28 cellular contexts compared by ENCODE assay signal in genomic region chr22:43279867-43280519, GRCh38.
"Had no signal": no experiment of that assay in that cellular context is flagged by ENCODE, and none has a peak within 500 bp of the region (broad histone marks: within the 10 kb centered on the region; RNA-seq: fewer than 3 reads in every experiment).

No MANE protein-coding gene starts in this region.

- H3K9me3 ChIP-seq: ascending aorta, body of pancreas, Peyer's patch, SJCRH30, SK-N-SH had no signal

- H3K27ac ChIP-seq: ascending aorta, body of pancreas, KMS-11, Peyer's patch, RWPE1, SJCRH30 had no signal

- H3K36me3 ChIP-seq: ascending aorta, Peyer's patch, SJCRH30 had no signal

- H3K27me3 ChIP-seq: ascending aorta, body of pancreas, Peyer's patch, SJCRH30 had no signal

- DNase-seq: activated CD4-positive, alpha-beta T cell treated with anti-CD3 and anti-CD28 coated beads for 48 hours; activated CD4-positive, alpha-beta T cell treated with anti-CD3 and anti-CD28 coated beads, Interleukin-2, amount 50 U/mL, for 4 hours; activated CD4-positive, CD25-positive, alpha-beta regulatory T cell treated with anti-CD3 and anti-CD28 coated beads, Interleukin-2, amount 50 U/mL, for 72 hours; activated CD8-positive, alpha-beta memory T cell treated with anti-CD3 and anti-CD28 coated beads, Interleukin-2, amount 10 ng/mL, durations not matched to agents 7 days and 5 days; activated CD8-positive, alpha-beta T cell treated with anti-CD3 and anti-CD28 coated beads, Interleukin-2, amount 10 ng/mL, durations not matched to agents 7 days and 5 days; activated effector memory CD4-positive, alpha-beta T cell treated with Interleukin-2 at 50 U/mL for 16 hours; activated naive CD4-positive, alpha-beta T cell treated with Interleukin-2 at 50 U/mL for 16 hours; activated naive CD8-positive, alpha-beta T cell treated with anti-CD3 and anti-CD28 coated beads, Interleukin-2, amount 50 U/mL, for 24 hours; activated T-cell treated with anti-CD3 and anti-CD28 coated beads, Interleukin-2, amount 50 U/mL, for 24 hours; amniotic stem cell; body of pancreas; NCI-H1092 treated with DMSO at 0.1 percent for 48 hours; NCI-H1417 treated with DMSO at 0.1 percent for 48 hours; NCI-H1694; NCI-H2029; NCI-H510A treated with DMSO at 0.1 percent for 48 hours; NCI-H69; Peyer's patch; Right ventricle myocardium superior; SJCRH30; SK-N-SH; T-helper 1 cell had no signal

- H3K27ac Mint-ChIP-seq: activated CD8-positive, alpha-beta memory T cell treated with anti-CD3 and anti-CD28 coated beads, Interleukin-2, amount 10 ng/mL, durations not matched to agents 7 days and 5 days; activated CD8-positive, alpha-beta T cell treated with anti-CD3 and anti-CD28 coated beads, Interleukin-2, amount 10 ng/mL, durations not matched to agents 7 days and 5 days; activated naive CD4-positive, alpha-beta T cell treated with anti-CD3 and anti-CD28 coated beads, Interleukin-2, amount 50 U/mL, for 72 hours; activated naive CD8-positive, alpha-beta T cell treated with anti-CD3 and anti-CD28 coated beads, Interleukin-2, amount 50 U/mL, for 24 hours; activated T-cell treated with anti-CD3 and anti-CD28 coated beads, Interleukin-2, amount 50 U/mL, for 24 hours; activated T-helper 1 cell treated with anti-CD3 and anti-CD28 coated beads, Interleukin-12 subunit alpha, Interleukin-12 subunit beta, Interleukin-2, Interleukin-4 antibody, amounts not matched to agents 30 ng/mL and 10 ng/mL and 1 ng/mL, durations not matched to agents 14 hours and 24 hours and 36 hours had no signal

- H3K27me3 Mint-ChIP-seq: activated naive CD8-positive, alpha-beta T cell treated with anti-CD3 and anti-CD28 coated beads, Interleukin-2, amount 50 U/mL, for 24 hours had no signal

- H3K36me3 Mint-ChIP-seq: activated CD8-positive, alpha-beta memory T cell treated with anti-CD3 and anti-CD28 coated beads, Interleukin-2, amount 10 ng/mL, durations not matched to agents 7 days and 5 days; activated naive CD4-positive, alpha-beta T cell treated with anti-CD3 and anti-CD28 coated beads, Interleukin-2, amount 50 U/mL, for 72 hours had no signal

- ATAC-seq: activated CD8-positive, alpha-beta memory T cell treated with anti-CD3 and anti-CD28 coated beads, Interleukin-2, amount 10 ng/mL, durations not matched to agents 7 days and 5 days; activated CD8-positive, alpha-beta T cell treated with anti-CD3 and anti-CD28 coated beads, Interleukin-2, amount 10 ng/mL, durations not matched to agents 7 days and 5 days; activated naive CD4-positive, alpha-beta T cell treated with anti-CD3 and anti-CD28 coated beads, Interleukin-2, amount 50 U/mL, for 72 hours; activated naive CD8-positive, alpha-beta T cell treated with anti-CD3 and anti-CD28 coated beads, Interleukin-2, amount 50 U/mL, for 24 hours; body of pancreas had no signal

- H3K4me2 ChIP-seq: KMS-11, SK-N-SH had no signal

- FAIRE-seq: bronchial epithelial cell had no signal

- H3K4me1 ChIP-seq: ascending aorta, body of pancreas had no signal

- H3K4me1 Mint-ChIP-seq: activated naive CD8-positive, alpha-beta T cell treated with anti-CD3 and anti-CD28 coated beads, Interleukin-2, amount 50 U/mL, for 24 hours had no signal

- H3K9ac ChIP-seq: KMS-11, SK-N-SH had no signal

- H3K4me3 ChIP-seq: ascending aorta, body of pancreas, Peyer's patch, SJCRH30 had no signal

- H3K4me3 Mint-ChIP-seq: activated CD8-positive, alpha-beta memory T cell treated with anti-CD3 and anti-CD28 coated beads, Interleukin-2, amount 10 ng/mL, durations not matched to agents 7 days and 5 days; activated CD8-positive, alpha-beta T cell treated with anti-CD3 and anti-CD28 coated beads, Interleukin-2, amount 10 ng/mL, durations not matched to agents 7 days and 5 days; activated naive CD8-positive, alpha-beta T cell treated with anti-CD3 and anti-CD28 coated beads, Interleukin-2, amount 50 U/mL, for 24 hours; activated T-cell treated with anti-CD3 and anti-CD28 coated beads, Interleukin-2, amount 50 U/mL, for 24 hours; activated T-helper 1 cell treated with anti-CD3 and anti-CD28 coated beads, Interleukin-12 subunit alpha, Interleukin-12 subunit beta, Interleukin-2, Interleukin-4 antibody, amounts not matched to agents 30 ng/mL and 10 ng/mL and 1 ng/mL, durations not matched to agents 14 hours and 24 hours and 36 hours had no signal

- H3K9me3 Mint-ChIP-seq: activated naive CD4-positive, alpha-beta T cell treated with anti-CD3 and anti-CD28 coated beads, Interleukin-2, amount 50 U/mL, for 72 hours; activated naive CD8-positive, alpha-beta T cell treated with anti-CD3 and anti-CD28 coated beads, Interleukin-2, amount 50 U/mL, for 24 hours; activated T-cell treated with anti-CD3 and anti-CD28 coated beads, Interleukin-2, amount 50 U/mL, for 24 hours; activated T-helper 1 cell treated with anti-CD3 and anti-CD28 coated beads, Interleukin-12 subunit alpha, Interleukin-12 subunit beta, Interleukin-2, Interleukin-4 antibody, amounts not matched to agents 30 ng/mL and 10 ng/mL and 1 ng/mL, durations not matched to agents 14 hours and 24 hours and 36 hours had no signal
